ENCODE assay signal across 10 cellular contexts in the genomic region with DNA sequence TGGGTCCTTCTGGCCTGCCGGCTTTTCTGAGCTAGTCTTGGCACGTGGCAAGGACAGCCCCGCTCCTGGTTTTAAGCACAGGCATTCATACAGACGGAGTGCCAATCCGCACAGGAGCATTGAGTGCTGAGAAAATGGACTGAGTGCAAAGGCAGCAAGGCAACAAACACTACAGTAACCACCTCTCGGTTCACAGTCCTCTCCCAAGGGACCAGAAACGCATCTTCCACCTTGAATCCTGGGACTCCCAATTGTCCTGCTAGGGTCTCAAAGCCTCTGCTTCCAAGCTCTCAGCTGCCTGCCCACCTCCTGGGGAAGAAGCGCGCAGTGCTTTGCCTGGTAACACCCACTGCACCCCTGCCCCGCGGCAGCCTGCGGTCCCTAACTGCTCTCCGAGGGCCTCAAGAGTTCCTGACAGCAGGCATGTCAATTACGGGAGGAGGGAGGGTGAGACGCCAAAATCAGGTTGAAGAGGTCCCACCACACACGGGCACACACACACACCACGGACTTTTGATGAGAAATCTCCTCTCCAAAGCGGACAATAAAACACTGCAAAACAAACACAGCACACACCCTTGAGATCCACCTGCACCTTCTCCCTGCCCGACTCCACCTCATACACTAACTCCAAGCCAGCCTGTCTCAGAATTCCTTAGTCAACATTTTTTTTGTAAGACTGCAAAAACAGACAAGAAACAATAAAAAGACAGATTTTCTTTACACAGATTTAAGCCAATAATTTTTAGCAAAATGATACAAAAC. TPM values are rescaled to one million over a fixed set of nuclear protein-coding genes. Genes with fewer than 3 reads are reported as not detected.
DNase-seq lines count a peak whose midpoint lies in the region; ATAC-seq, FAIRE-seq and TF ChIP-seq lines count a peak whose summit lies in the region.
"Had no signal": no experiment of that assay in that cellular context is flagged by ENCODE, and none has a peak within 500 bp of the region (broad histone marks: within the 10 kb centered on the region; RNA-seq: fewer than 3 reads in every experiment).

No MANE protein-coding gene starts in this region.

- intact Hi-C loops in activated CD4-positive, alpha-beta T cell treated with anti-CD3 and anti-CD28 coated beads, Interleukin-2, amount 10 ng/mL, durations not matched to agents 24 days and 14 days (cut with micrococcal nuclease): loop anchor here (2.0 kb wide), 1 partner anchor 77 kb away; no protein-coding TSS in a partner anchor

- no peaks in the 10 kb centered on the region for H3K9me3 Mint-ChIP-seq in activated CD4-positive, alpha-beta T cell treated with anti-CD3 and anti-CD28 coated beads, Interleukin-2, amount 10 ng/mL, durations not matched to agents 24 days and 14 days
- no peaks in the 10 kb centered on the region for H3K9me3 Mint-ChIP-seq in stimulated activated memory B cell treated with anti-CD40 and anti-IgM and Interleukin-4, amounts not matched to agents 10 μg/mL and 1 μg/mL and 100 μg/mL, for 72 hours

- peaks cover 54% of the 10 kb centered on the region for H3K36me3 Mint-ChIP-seq in activated CD4-positive, alpha-beta T cell treated with anti-CD3 and anti-CD28 coated beads, Interleukin-2, amount 10 ng/mL, durations not matched to agents 24 days and 14 days (ENCODE audit: low read depth)
- H3K36me3 Mint-ChIP-seq in stimulated activated memory B cell treated with anti-CD40 and anti-IgM and Interleukin-4, amounts not matched to agents 10 μg/mL and 1 μg/mL and 100 μg/mL, for 72 hours: peaks cover 52% of the 10 kb centered on the region

- peaks cover 24% of the 10 kb centered on the region for H3K4me1 Mint-ChIP-seq in activated CD4-positive, alpha-beta T cell treated with anti-CD3 and anti-CD28 coated beads, Interleukin-2, amount 10 ng/mL, durations not matched to agents 24 days and 14 days
- H3K4me1 Mint-ChIP-seq in stimulated activated memory B cell treated with anti-CD40 and anti-IgM and Interleukin-4, amounts not matched to agents 10 μg/mL and 1 μg/mL and 100 μg/mL, for 72 hours: peaks cover 74% of the 10 kb centered on the region

- DNase-seq in activated CD4-positive, alpha-beta T cell treated with anti-CD3 and anti-CD28 coated beads, Interleukin-2, amount 10 ng/mL, durations not matched to agents 24 days and 14 days: no peak
- DNase-seq in activated CD4-positive, alpha-beta T cell treated with anti-CD3 and anti-CD28 coated beads, Interleukin-2, amount 50 U/mL, for 1 hour: no peak
- no peak for DNase-seq in epithelial cell of prostate (ENCODE audit: low read depth, low spot score)
- no peak for DNase-seq in D721Med (ENCODE audit: insufficient read length, low spot score)
- no peak for DNase-seq in NCI-H187 treated with DMSO at 0.1 percent for 48 hours (lab: John Stamatoyannopoulos, UW)
- no peak for DNase-seq in SK-N-DZ (ENCODE audit: low spot score)
- DNase-seq: activated CD8-positive, alpha-beta memory T cell treated with anti-CD3 and anti-CD28 coated beads, Interleukin-2, amount 50 U/mL, for 4 hours; NCI-H2029 had no signal

- H3K27ac Mint-ChIP-seq in activated CD4-positive, alpha-beta T cell treated with anti-CD3 and anti-CD28 coated beads, Interleukin-2, amount 10 ng/mL, durations not matched to agents 24 days and 14 days: peak overlapping the region; percentile 36
- peak overlapping the region; percentile 26 for H3K27ac Mint-ChIP-seq in stimulated activated memory B cell treated with anti-CD40 and anti-IgM and Interleukin-4, amounts not matched to agents 10 μg/mL and 1 μg/mL and 100 μg/mL, for 72 hours

- H3K27ac ChIP-seq in VCaP (peak overlapping the region; percentile 60), epithelial cell of prostate (peak overlapping the region; percentile 91)

- no peaks in the 10 kb centered on the region for H3K27me3 Mint-ChIP-seq in activated CD4-positive, alpha-beta T cell treated with anti-CD3 and anti-CD28 coated beads, Interleukin-2, amount 10 ng/mL, durations not matched to agents 24 days and 14 days
- H3K27me3 Mint-ChIP-seq in stimulated activated memory B cell treated with anti-CD40 and anti-IgM and Interleukin-4, amounts not matched to agents 10 μg/mL and 1 μg/mL and 100 μg/mL, for 72 hours: no peaks in the 10 kb centered on the region

- TF ChIP-seq CTCF in VCaP (conservative IDR thresholded peaks at IDR 0.05) (no peak), D721Med (IDR thresholded peaks at IDR 0.05; ENCODE audit: insufficient read depth, missing control alignments) (no peak)

- no peak for FAIRE-seq in D721Med (lab: Jason Lieb, UNC)

- H3K4me3 Mint-ChIP-seq in activated CD4-positive, alpha-beta T cell treated with anti-CD3 and anti-CD28 coated beads, Interleukin-2, amount 10 ng/mL, durations not matched to agents 24 days and 14 days: no peak overlapping the region
- no peak overlapping the region for H3K4me3 Mint-ChIP-seq in stimulated activated memory B cell treated with anti-CD40 and anti-IgM and Interleukin-4, amounts not matched to agents 10 μg/mL and 1 μg/mL and 100 μg/mL, for 72 hours

- no peak for ATAC-seq in stimulated activated memory B cell treated with anti-CD40 and anti-IgM and Interleukin-4, amounts not matched to agents 10 μg/mL and 1 μg/mL and 100 μg/mL, for 72 hours

RNA-seq across cellular contexts. Expression of a gene that starts 15.0 kb away (rescaled TPM):
- total RNA-seq in activated CD4-positive, alpha-beta T cell treated with anti-CD3 and anti-CD28 coated beads, Interleukin-2, amount 10 ng/mL, durations not matched to agents 24 days and 14 days: 162 and 171 TPM in 2 replicates
- polyA plus RNA-seq in SK-N-DZ (2014; cell fraction: cytosol; rRNA removed): 70.5 and 78.7 TPM in 2 replicates
- polyA plus RNA-seq in SK-N-DZ (2014; cell fraction: nucleus; rRNA removed): 43.3 and 51.0 TPM in 2 replicates

RNA-seq across cellular contexts. Expression of a gene that starts 29.7 kb away (rescaled TPM):
- total RNA-seq in activated CD4-positive, alpha-beta T cell treated with anti-CD3 and anti-CD28 coated beads, Interleukin-2, amount 10 ng/mL, durations not matched to agents 24 days and 14 days: 137 and 146 TPM in 2 replicates
- 25.1 and 31.2 TPM in 2 replicates for polyA plus RNA-seq in SK-N-DZ (2014; cell fraction: cytosol; rRNA removed)
- 49.5 and 120 TPM in 2 replicates for polyA plus RNA-seq in SK-N-DZ (2014; cell fraction: nucleus; rRNA removed)

RNA-seq across cellular contexts. Expression of a gene that starts 31.2 kb away (rescaled TPM):
- total RNA-seq in activated CD4-positive, alpha-beta T cell treated with anti-CD3 and anti-CD28 coated beads, Interleukin-2, amount 10 ng/mL, durations not matched to agents 24 days and 14 days: 56.0 and 58.4 TPM in 2 replicates
- polyA plus RNA-seq in SK-N-DZ (2014; cell fraction: cytosol; rRNA removed): 13.0 and 24.1 TPM in 2 replicates
- 39.5 and 75.5 TPM in 2 replicates for polyA plus RNA-seq in SK-N-DZ (2014; cell fraction: nucleus; rRNA removed)
